Comparison of ENCODE assay signal across 2 cellular contexts in the genomic region with DNA sequence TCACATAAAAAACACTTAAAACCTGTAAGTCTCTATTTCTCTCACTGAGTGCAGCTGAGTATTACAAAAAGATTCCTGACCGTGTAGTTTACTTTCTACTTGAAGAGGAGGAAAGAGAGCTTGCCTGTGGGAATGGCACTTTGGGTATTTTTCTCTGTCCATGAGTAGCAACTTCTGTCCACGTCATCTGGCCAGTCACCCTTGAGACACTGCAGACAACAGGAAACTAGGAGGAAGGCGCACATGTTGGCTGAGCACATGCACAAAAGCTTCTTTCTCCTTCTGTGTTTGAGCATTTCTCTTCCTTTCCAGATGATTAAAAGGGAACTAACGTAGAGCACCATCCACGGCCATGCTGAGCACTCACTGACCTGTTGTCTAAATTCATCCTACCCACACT.
TF ChIP-seq lines count a peak whose summit lies in the region.

No MANE protein-coding gene starts in this region.

TF ChIP-seq in liver, 16 proteins besides CTCF, POLR2A, EP300 and RAD21:
- TF ChIP-seq, protein P1, sequence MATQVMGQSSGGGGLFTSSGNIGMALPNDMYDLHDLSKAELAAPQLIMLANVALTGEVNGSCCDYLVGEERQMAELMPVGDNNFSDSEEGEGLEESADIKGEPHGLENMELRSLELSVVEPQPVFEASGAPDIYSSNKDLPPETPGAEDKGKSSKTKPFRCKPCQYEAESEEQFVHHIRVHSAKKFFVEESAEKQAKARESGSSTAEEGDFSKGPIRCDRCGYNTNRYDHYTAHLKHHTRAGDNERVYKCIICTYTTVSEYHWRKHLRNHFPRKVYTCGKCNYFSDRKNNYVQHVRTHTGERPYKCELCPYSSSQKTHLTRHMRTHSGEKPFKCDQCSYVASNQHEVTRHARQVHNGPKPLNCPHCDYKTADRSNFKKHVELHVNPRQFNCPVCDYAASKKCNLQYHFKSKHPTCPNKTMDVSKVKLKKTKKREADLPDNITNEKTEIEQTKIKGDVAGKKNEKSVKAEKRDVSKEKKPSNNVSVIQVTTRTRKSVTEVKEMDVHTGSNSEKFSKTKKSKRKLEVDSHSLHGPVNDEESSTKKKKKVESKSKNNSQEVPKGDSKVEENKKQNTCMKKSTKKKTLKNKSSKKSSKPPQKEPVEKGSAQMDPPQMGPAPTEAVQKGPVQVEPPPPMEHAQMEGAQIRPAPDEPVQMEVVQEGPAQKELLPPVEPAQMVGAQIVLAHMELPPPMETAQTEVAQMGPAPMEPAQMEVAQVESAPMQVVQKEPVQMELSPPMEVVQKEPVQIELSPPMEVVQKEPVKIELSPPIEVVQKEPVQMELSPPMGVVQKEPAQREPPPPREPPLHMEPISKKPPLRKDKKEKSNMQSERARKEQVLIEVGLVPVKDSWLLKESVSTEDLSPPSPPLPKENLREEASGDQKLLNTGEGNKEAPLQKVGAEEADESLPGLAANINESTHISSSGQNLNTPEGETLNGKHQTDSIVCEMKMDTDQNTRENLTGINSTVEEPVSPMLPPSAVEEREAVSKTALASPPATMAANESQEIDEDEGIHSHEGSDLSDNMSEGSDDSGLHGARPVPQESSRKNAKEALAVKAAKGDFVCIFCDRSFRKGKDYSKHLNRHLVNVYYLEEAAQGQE (IDR thresholded peaks at IDR 0.05): no peak
- TF ChIP-seq, protein P2, sequence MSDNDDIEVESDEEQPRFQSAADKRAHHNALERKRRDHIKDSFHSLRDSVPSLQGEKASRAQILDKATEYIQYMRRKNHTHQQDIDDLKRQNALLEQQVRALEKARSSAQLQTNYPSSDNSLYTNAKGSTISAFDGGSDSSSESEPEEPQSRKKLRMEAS (IDR thresholded peaks at IDR 0.05): peak; percentile 66

TF ChIP-seq in HepG2, 621 proteins besides CTCF, POLR2A, EP300 and RAD21 (continued from another document):
- TF ChIP-seq, protein P3, sequence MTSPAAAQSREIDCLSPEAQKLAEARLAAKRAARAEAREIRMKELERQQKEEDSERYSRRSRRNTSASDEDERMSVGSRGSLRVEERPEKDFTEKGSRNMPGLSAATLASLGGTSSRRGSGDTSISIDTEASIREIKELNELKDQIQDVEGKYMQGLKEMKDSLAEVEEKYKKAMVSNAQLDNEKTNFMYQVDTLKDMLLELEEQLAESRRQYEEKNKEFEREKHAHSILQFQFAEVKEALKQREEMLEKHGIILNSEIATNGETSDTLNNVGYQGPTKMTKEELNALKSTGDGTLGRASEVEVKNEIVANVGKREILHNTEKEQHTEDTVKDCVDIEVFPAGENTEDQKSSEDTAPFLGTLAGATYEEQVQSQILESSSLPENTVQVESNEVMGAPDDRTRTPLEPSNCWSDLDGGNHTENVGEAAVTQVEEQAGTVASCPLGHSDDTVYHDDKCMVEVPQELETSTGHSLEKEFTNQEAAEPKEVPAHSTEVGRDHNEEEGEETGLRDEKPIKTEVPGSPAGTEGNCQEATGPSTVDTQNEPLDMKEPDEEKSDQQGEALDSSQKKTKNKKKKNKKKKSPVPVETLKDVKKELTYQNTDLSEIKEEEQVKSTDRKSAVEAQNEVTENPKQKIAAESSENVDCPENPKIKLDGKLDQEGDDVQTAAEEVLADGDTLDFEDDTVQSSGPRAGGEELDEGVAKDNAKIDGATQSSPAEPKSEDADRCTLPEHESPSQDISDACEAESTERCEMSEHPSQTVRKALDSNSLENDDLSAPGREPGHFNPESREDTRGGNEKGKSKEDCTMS (CRISPR knock-in tag; conservative IDR thresholded peaks at IDR 0.05): no peak
